In genomic region chr6:37010402-37010892, GRCh38 we compare ENCODE assay signal across 24 cellular contexts. TPM values are rescaled to one million over a fixed set of nuclear protein-coding genes. Genes with fewer than 3 reads are reported as not detected.
DNase-seq lines count a peak whose midpoint lies in the region; ATAC-seq and TF ChIP-seq lines count a peak whose summit lies in the region.
"Had no signal": no experiment of that assay in that cellular context is flagged by ENCODE, and none has a peak within 500 bp of the region (broad histone marks: within the 10 kb centered on the region; RNA-seq: fewer than 3 reads in every experiment).

No MANE protein-coding gene starts in this region.

- H3K4me1 ChIP-seq in Peyer's patch = no peaks in the 10 kb centered on the region

- H3K36me3 Mint-ChIP-seq in stimulated activated effector memory CD8-positive, alpha-beta T cell treated with anti-CD3 and anti-CD28 coated beads, Interleukin-12 subunit alpha, Interleukin-12 subunit beta, amount 100 ng/mL, for 72 hours = no peaks in the 10 kb centered on the region
- H3K36me3 Mint-ChIP-seq: CD4-positive, CD25-positive, alpha-beta regulatory T cell had no signal

- no peaks in the 10 kb centered on the region for H3K36me3 ChIP-seq in Peyer's patch

- no peak for TF ChIP-seq CTCF in Peyer's patch (IDR thresholded peaks at IDR 0.05)

- no peaks in the 10 kb centered on the region for H3K9me3 ChIP-seq in Peyer's patch

- peaks cover 27% of the 10 kb centered on the region for H3K4me1 Mint-ChIP-seq in stimulated activated effector memory CD8-positive, alpha-beta T cell treated with anti-CD3 and anti-CD28 coated beads, Interleukin-12 subunit alpha, Interleukin-12 subunit beta, amount 100 ng/mL, for 72 hours

- no peak overlapping the region for H3K4me3 ChIP-seq in Peyer's patch

- peak; percentile 14 for DNase-seq in NCI-H446 treated with DMSO at 0.1 percent for 48 hours (lab: John Stamatoyannopoulos, UW)
- no peak for DNase-seq in NCI-H446 (lab: John Stamatoyannopoulos, UW)
- DNase-seq in medulla oblongata (ENCODE audit: extremely low spot score) = peak; percentile 48
- no peak for DNase-seq in stimulated activated effector memory CD8-positive, alpha-beta T cell treated with anti-CD3 and anti-CD28 coated beads, Interleukin-12 subunit alpha, Interleukin-12 subunit beta, amount 100 ng/mL, for 72 hours (ENCODE audit: low spot score in 2 of 2)
- no peak for DNase-seq in Peyer's patch
- no peak for DNase-seq in activated gamma-delta T cell treated with Interleukin-2 at 50 U/mL for 16 hours
- DNase-seq: 8988T; ACHN; CD4-positive, CD25-positive, alpha-beta regulatory T cell; DMS153; DND-41; Kasumi-1; NCI-H1092 treated with DMSO at 0.1 percent for 48 hours; NCI-H1436; NCI-H187; NCI-H2081 treated with DMSO at 0.1 percent for 48 hours; NCI-H510A; NCI-H69; SHP77 treated with DMSO at 0.1 percent for 48 hours had no signal

- no peaks in the 10 kb centered on the region for H3K27me3 ChIP-seq in Peyer's patch

- H3K4me3 Mint-ChIP-seq in stimulated activated effector memory CD8-positive, alpha-beta T cell treated with anti-CD3 and anti-CD28 coated beads, Interleukin-12 subunit alpha, Interleukin-12 subunit beta, amount 100 ng/mL, for 72 hours = no peak overlapping the region
- H3K4me3 Mint-ChIP-seq: CD4-positive, CD25-positive, alpha-beta regulatory T cell had no signal

- H3K27ac Mint-ChIP-seq in stimulated activated effector memory CD8-positive, alpha-beta T cell treated with anti-CD3 and anti-CD28 coated beads, Interleukin-12 subunit alpha, Interleukin-12 subunit beta, amount 100 ng/mL, for 72 hours = peak overlapping the region; percentile 63
- H3K27ac Mint-ChIP-seq: CD4-positive, CD25-positive, alpha-beta regulatory T cell had no signal

- ATAC-seq in stimulated activated effector memory CD8-positive, alpha-beta T cell treated with anti-CD3 and anti-CD28 coated beads, Interleukin-12 subunit alpha, Interleukin-12 subunit beta, amount 100 ng/mL, for 72 hours = no peak
- ATAC-seq in HG03045 (IDR thresholded peaks at IDR 0.05; ENCODE audit: unreplicated experiment) = no peak

- H3K9me3 Mint-ChIP-seq in stimulated activated effector memory CD8-positive, alpha-beta T cell treated with anti-CD3 and anti-CD28 coated beads, Interleukin-12 subunit alpha, Interleukin-12 subunit beta, amount 100 ng/mL, for 72 hours = no peaks in the 10 kb centered on the region
- H3K9me3 Mint-ChIP-seq: CD4-positive, CD25-positive, alpha-beta regulatory T cell had no signal

- H3K27ac ChIP-seq in Peyer's patch = no peak overlapping the region
- H3K27ac ChIP-seq: RWPE1 had no signal

- TF ChIP-seq POLR2A in Peyer's patch (IDR thresholded peaks at IDR 0.05) = no peak

RNA-seq across cellular contexts. Expression of gene FGD2, which starts 5.0 kb away (rescaled TPM):
- 100 to 1,000 TPM in 1 of 4 donors, 10 to 100 TPM in 2, 1 to 10 TPM in 1; 2.5 to 292 (median 34.9) TPM for total RNA-seq in Peyer's patch
- total RNA-seq: H4, M059J had no signal

RNA-seq across cellular contexts. Expression of gene MTCH1, which starts 24.5 kb away (rescaled TPM):
- 100 to 1,000 TPM; 127 to 186 (median 158) TPM for total RNA-seq in Peyer's patch

RNA-seq across cellular contexts. Expression of gene PI16, which starts 55.9 kb away (rescaled TPM):
- total RNA-seq in Peyer's patch = 1 to 10 TPM in 2 of 4 donors, not detected in 2; 1.5 to 6.2 TPM
- total RNA-seq: H4, HT-29, M059J had no signal

Comparison
In these comparisons a context has a peak if more than half of its experiments do, and no peak if none do; other contexts are left out.
1. DNase-seq: peak in NCI-H446 treated with DMSO at 0.1 percent for 48 hours (single experiment) and medulla oblongata (single experiment); none in NCI-H446 (0 of 2), stimulated activated effector memory CD8-positive, alpha-beta T cell treated with anti-CD3 and anti-CD28 coated beads, Interleukin-12 subunit alpha, Interleukin-12 subunit beta, amount 100 ng/mL, for 72 hours (0 of 2), Peyer's patch (0 of 3) and activated gamma-delta T cell treated with Interleukin-2 at 50 U/mL for 16 hours (single experiment).